ENCODE assay signal across 21 cellular contexts in the genomic region with DNA sequence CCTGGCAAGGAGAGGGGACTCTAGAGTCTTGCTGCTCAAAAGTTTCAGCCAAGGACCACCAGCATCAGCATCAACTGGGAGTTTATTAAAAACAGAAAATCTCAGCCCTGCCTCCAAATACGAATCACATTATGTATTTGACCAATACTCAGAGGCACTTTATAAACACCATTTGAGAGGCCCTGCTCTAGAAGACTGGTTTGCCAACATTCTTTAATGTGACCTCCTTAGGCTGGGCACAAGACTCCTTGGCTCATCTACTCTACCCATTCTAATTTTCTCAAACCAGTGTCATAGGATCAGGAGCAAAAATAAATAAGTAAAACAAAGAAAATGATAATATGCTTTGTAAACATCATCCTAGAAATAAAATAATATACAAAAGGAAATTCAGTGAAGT. TPM values are rescaled to one million over a fixed set of nuclear protein-coding genes. Genes with fewer than 3 reads are reported as not detected.
"Had no signal": no experiment of that assay in that cellular context is flagged by ENCODE, and none has a peak within 500 bp of the region (broad histone marks: within the 10 kb centered on the region; RNA-seq: fewer than 3 reads in every experiment).

No MANE protein-coding gene starts in this region.

- H3K36me3 ChIP-seq: MG63, SJCRH30 had no signal

- H3K4me3 ChIP-seq: MG63, SJCRH30 had no signal

- H3K9me3 ChIP-seq: MG63, SJCRH30 had no signal

- DNase-seq: IMR-90, Karpas-422, KG1, MG63, NCI-H1092, NCI-H1105 treated with DMSO at 0.1 percent for 48 hours, NCI-H1417 treated with DMSO at 0.1 percent for 48 hours, NCI-H146, NCI-H1694 treated with DMSO at 0.1 percent for 48 hours, NCI-H1930, NCI-H2081, NCI-H2107, NCI-H2227 treated with DMSO at 0.1 percent for 48 hours, NCI-H524, NCI-H526 treated with DMSO at 0.1 percent for 48 hours, NCI-H748 treated with DMSO at 0.1 percent for 48 hours, Right ventricle myocardium superior, RPMI8226, SJCRH30 had no signal

- ATAC-seq: HepG2, SK-N-SH treated with all-trans-retinoic acid at 6 μM for 48 hours had no signal

- H3K27me3 ChIP-seq: MG63, SJCRH30 had no signal

- H3K4me1 ChIP-seq: SJCRH30 had no signal

- H3K27ac ChIP-seq: SJCRH30 had no signal

RNA-seq across cellular contexts. Expression of gene ABCC9, which starts 52.8 kb away (rescaled TPM):
- total RNA-seq: HepG2 had no signal
